Comparison of ENCODE assay signal across 19 cellular contexts in the genomic region with DNA sequence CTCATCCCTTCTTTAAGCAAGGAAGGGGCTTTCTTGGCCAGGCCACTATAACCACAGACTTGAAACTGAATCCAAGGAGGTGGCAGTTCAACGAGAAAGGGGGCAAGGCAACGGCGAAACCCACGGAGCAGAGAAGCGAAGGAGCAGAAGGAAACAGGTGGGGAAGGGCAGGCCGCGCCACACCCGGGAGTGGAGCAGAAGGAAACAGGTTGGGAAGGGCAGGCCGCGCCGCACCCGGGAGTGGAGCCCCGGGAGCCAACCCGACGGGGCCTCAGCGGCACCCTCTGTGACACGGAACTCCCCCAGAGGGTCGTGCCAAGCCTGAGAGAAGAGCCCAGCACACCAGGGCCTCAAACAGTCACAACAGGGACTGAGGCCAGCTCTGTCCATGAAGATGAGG.
"Had no signal": no experiment of that assay in that cellular context is flagged by ENCODE, and none has a peak within 500 bp of the region (broad histone marks: within the 10 kb centered on the region; RNA-seq: fewer than 3 reads in every experiment).

No MANE protein-coding gene starts in this region.

- DNase-seq: esophagus squamous epithelium; foreskin keratinocyte; kidney; left cardiac atrium; left ventricle myocardium superior; mesenchymal stem cell; midbrain; naive B cell; small intestine; stimulated activated CD4-positive, alpha-beta T cell treated with anti-CD3 and anti-CD28 coated beads, Interleukin-12 subunit alpha, Interleukin-12 subunit beta, amount 100 ng/mL, for 4 hours; stimulated activated naive CD4-positive, alpha-beta T cell treated with Interleukin-2 at 50 U/mL for 16 hours; tibial artery; uterus had no signal

- H3K27me3 ChIP-seq: esophagus squamous epithelium, foreskin keratinocyte, right atrium auricular region, suprapubic skin, tibial artery, upper lobe of left lung, uterus had no signal

- H3K4me1 Mint-ChIP-seq: nephron had no signal

- H3K27ac Mint-ChIP-seq: dendritic cell treated with granulocyte-macrophage colony-stimulating factor and Interleukin-4, amounts not matched to agents 40 ng/mL and 50 ng/mL, for 4 days; nephron had no signal

- H3K27ac ChIP-seq: esophagus squamous epithelium, foreskin keratinocyte, right atrium auricular region, suprapubic skin, tibial artery, upper lobe of left lung, uterus had no signal

- H3K9me3 Mint-ChIP-seq: dendritic cell treated with granulocyte-macrophage colony-stimulating factor and Interleukin-4, amounts not matched to agents 40 ng/mL and 50 ng/mL, for 4 days; naive B cell; nephron had no signal

- H3K4me3 ChIP-seq: esophagus squamous epithelium, lung, right atrium auricular region, suprapubic skin, tibial artery, upper lobe of left lung, uterus had no signal

- H3K36me3 ChIP-seq: esophagus squamous epithelium, right atrium auricular region, suprapubic skin, upper lobe of left lung, uterus had no signal

- H3K9me3 ChIP-seq: esophagus squamous epithelium, right atrium auricular region, suprapubic skin, tibial artery, upper lobe of left lung, uterus had no signal

- H3K27me3 Mint-ChIP-seq: dendritic cell treated with granulocyte-macrophage colony-stimulating factor and Interleukin-4, amounts not matched to agents 40 ng/mL and 50 ng/mL, for 4 days; naive B cell had no signal

- H3K4me1 ChIP-seq: esophagus squamous epithelium, foreskin keratinocyte, suprapubic skin, tibial artery, upper lobe of left lung, uterus had no signal

- ATAC-seq: foreskin keratinocyte, left cardiac atrium, left ventricle myocardium superior had no signal

- H3K36me3 Mint-ChIP-seq: naive B cell had no signal

- H3K4me3 Mint-ChIP-seq: dendritic cell treated with granulocyte-macrophage colony-stimulating factor and Interleukin-4, amounts not matched to agents 40 ng/mL and 50 ng/mL, for 4 days; naive B cell; nephron had no signal
